ENCODE assay signal across 1 cellular context in genomic region chr5:96758621-96759020, GRCh38.
TF ChIP-seq lines count a peak whose summit lies in the region.

No MANE protein-coding gene starts in this region.

TF ChIP-seq in WTC11, 78 proteins besides CTCF, POLR2A, EP300 and RAD21 (continued from another document):
- TF ChIP-seq, protein P1, sequence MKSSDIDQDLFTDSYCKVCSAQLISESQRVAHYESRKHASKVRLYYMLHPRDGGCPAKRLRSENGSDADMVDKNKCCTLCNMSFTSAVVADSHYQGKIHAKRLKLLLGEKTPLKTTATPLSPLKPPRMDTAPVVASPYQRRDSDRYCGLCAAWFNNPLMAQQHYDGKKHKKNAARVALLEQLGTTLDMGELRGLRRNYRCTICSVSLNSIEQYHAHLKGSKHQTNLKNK (CRISPR knock-in tag; IDR thresholded peaks at IDR 0.05): no peak
- TF ChIP-seq ATF2 (CRISPR knock-in tag; IDR thresholded peaks at IDR 0.05; ENCODE audit: borderline replicate concordance, low read depth) (no peak), FOXK1 (CRISPR knock-in tag; IDR thresholded peaks at IDR 0.05) (no peak), TCF7 (CRISPR knock-in tag; IDR thresholded peaks at IDR 0.05; ENCODE audit: low read depth) (no peak)
- TF ChIP-seq, protein P2, sequence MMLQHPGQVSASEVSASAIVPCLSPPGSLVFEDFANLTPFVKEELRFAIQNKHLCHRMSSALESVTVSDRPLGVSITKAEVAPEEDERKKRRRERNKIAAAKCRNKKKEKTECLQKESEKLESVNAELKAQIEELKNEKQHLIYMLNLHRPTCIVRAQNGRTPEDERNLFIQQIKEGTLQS (CRISPR knock-in tag; conservative IDR thresholded peaks at IDR 0.05): no peak
- TF ChIP-seq, protein P3, sequence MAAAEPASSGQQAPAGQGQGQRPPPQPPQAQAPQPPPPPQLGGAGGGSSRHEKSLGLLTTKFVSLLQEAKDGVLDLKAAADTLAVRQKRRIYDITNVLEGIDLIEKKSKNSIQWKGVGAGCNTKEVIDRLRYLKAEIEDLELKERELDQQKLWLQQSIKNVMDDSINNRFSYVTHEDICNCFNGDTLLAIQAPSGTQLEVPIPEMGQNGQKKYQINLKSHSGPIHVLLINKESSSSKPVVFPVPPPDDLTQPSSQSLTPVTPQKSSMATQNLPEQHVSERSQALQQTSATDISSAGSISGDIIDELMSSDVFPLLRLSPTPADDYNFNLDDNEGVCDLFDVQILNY (CRISPR knock-in tag; IDR thresholded peaks at IDR 0.05): no peak
